Comparison of ENCODE assay signal across 9 cellular contexts in genomic region chr4:77599378-77599777, GRCh38. TPM values are rescaled to one million over a fixed set of nuclear protein-coding genes. Genes with fewer than 3 reads are reported as not detected.
DNase-seq lines count a peak whose midpoint lies in the region; ATAC-seq and TF ChIP-seq lines count a peak whose summit lies in the region.
"Had no signal": no experiment of that assay in that cellular context is flagged by ENCODE, and none has a peak within 500 bp of the region (broad histone marks: within the 10 kb centered on the region; RNA-seq: fewer than 3 reads in every experiment).

No MANE protein-coding gene starts in this region.

- H3K27ac Mint-ChIP-seq in glutamatergic neuron (ENCODE audit: unreplicated experiment) = no peak overlapping the region
- H3K27ac Mint-ChIP-seq in activated T-helper 17 cell treated with anti-CD3 and anti-CD28 coated beads, Interleukin-2, amount 50 U/mL, for 72 hours = no peak overlapping the region

- H3K36me3 ChIP-seq in ovary = no peaks in the 10 kb centered on the region

- DNase-seq in Caki2 (ENCODE audit: low read depth) (peak; percentile 30), HCEC 1CT (peak; percentile 36), SK-N-DZ (ENCODE audit: low spot score) (peak; percentile 12), glutamatergic neuron (no peak), ovary (no peak), occipital lobe (lab: John Stamatoyannopoulos, UW) (no peak)

- H3K4me1 ChIP-seq in ovary (ENCODE audit: insufficient read depth) = no peaks in the 10 kb centered on the region

- no peak overlapping the region for H3K27ac ChIP-seq in ovary

- WGBS in ovary, 3 donors = 26 to 36% (median 27%) methylated on average over 2 of the region's 2 CpGs

- H3K27me3 Mint-ChIP-seq in glutamatergic neuron (ENCODE audit: unreplicated experiment) = no peaks in the 10 kb centered on the region
- H3K27me3 Mint-ChIP-seq in activated T-helper 17 cell treated with anti-CD3 and anti-CD28 coated beads, Interleukin-2, amount 50 U/mL, for 72 hours = peaks cover 27% of the 10 kb centered on the region

- H3K4me3 ChIP-seq in ovary = no peak overlapping the region

- in situ Hi-C loops in Caki2 (cut with HindIII; ENCODE audit: low pct_unique_long_range_greater_than_20kb, low sequenced_read_pairs) = no loop called here

- no peaks in the 10 kb centered on the region for H3K9me3 ChIP-seq in ovary

- no peak for ATAC-seq in GM18520 (IDR thresholded peaks at IDR 0.05; ENCODE audit: unreplicated experiment)
- ATAC-seq in activated T-helper 17 cell treated with anti-CD3 and anti-CD28 coated beads, Interleukin-2, amount 50 U/mL, for 72 hours (replicated peaks) = no peak

- TF ChIP-seq EP300 in ovary (IDR thresholded peaks at IDR 0.05) = no peak

- H3K4me3 Mint-ChIP-seq in glutamatergic neuron (ENCODE audit: unreplicated experiment) = no peak overlapping the region
- no peak overlapping the region for H3K4me3 Mint-ChIP-seq in activated T-helper 17 cell treated with anti-CD3 and anti-CD28 coated beads, Interleukin-2, amount 50 U/mL, for 72 hours

- H3K36me3 Mint-ChIP-seq in glutamatergic neuron (ENCODE audit: unreplicated experiment) = no peaks in the 10 kb centered on the region
- no peaks in the 10 kb centered on the region for H3K36me3 Mint-ChIP-seq in activated T-helper 17 cell treated with anti-CD3 and anti-CD28 coated beads, Interleukin-2, amount 50 U/mL, for 72 hours (ENCODE audit: low read depth)

- peaks cover 1% of the 10 kb centered on the region for H3K9me3 Mint-ChIP-seq in glutamatergic neuron (ENCODE audit: unreplicated experiment)
- no peaks in the 10 kb centered on the region for H3K9me3 Mint-ChIP-seq in activated T-helper 17 cell treated with anti-CD3 and anti-CD28 coated beads, Interleukin-2, amount 50 U/mL, for 72 hours

- H3K4me1 Mint-ChIP-seq in glutamatergic neuron (ENCODE audit: low read depth, unreplicated experiment) = no peaks in the 10 kb centered on the region
- H3K4me1 Mint-ChIP-seq in activated T-helper 17 cell treated with anti-CD3 and anti-CD28 coated beads, Interleukin-2, amount 50 U/mL, for 72 hours = peaks cover 5% of the 10 kb centered on the region

- intact Hi-C loops in ovary (cut with DNase I) = no loop called here

- H3K27me3 ChIP-seq in ovary = no peaks in the 10 kb centered on the region

- no peak for TF ChIP-seq POLR2A in ovary (IDR thresholded peaks at IDR 0.05)

- TF ChIP-seq CTCF in glutamatergic neuron (IDR thresholded peaks at IDR 0.05; ENCODE audit: partially characterized antibody, unreplicated experiment) = peak; percentile 72
- TF ChIP-seq CTCF in ovary (IDR thresholded peaks at IDR 0.05) = no peak

RNA-seq across cellular contexts. Expression of gene CXCL13, which starts 6.2 kb away (rescaled TPM):
- total RNA-seq in Caki2 (2014; rRNA removed; shearing (Covaris generic); ENCODE audit: low replicate concordance) = not detected in 2 replicates
- polyA plus RNA-seq in SK-N-DZ (2014; cell fraction: cytosol; rRNA removed) = not detected in 2 replicates
- polyA plus RNA-seq in SK-N-DZ (2014; cell fraction: nucleus; rRNA removed) = not detected in 2 replicates
- total RNA-seq in glutamatergic neuron (ENCODE audit: unreplicated experiment) (not detected), ovary (1 to 10 TPM in 1 of 7 donors, under 1 TPM in 2, not detected in 4; 0.24 to 3.1 (median 0.37) TPM), occipital lobe (not detected)
- polyA plus RNA-seq in ovary = 1 to 10 TPM in 1 of 2 donors, not detected in 1; 1.4 TPM
- total RNA-seq in activated T-helper 17 cell treated with anti-CD3 and anti-CD28 coated beads, Interleukin-2, amount 50 U/mL, for 72 hours = 1 to 10 TPM in 1 of 2 donors, under 1 TPM in 1; 0.19 to 1.0 TPM
- polyA plus RNA-seq: neural cell had no signal

Comparison
In these comparisons a context has a peak if more than half of its experiments do, and no peak if none do; other contexts are left out.
1. DNase-seq: peak in Caki2 (single experiment), HCEC 1CT (single experiment) and SK-N-DZ (single experiment); none in glutamatergic neuron (single experiment), ovary (0 of 5) and occipital lobe (single experiment).